ENCODE assay signal across 12 cellular contexts in the genomic region with DNA sequence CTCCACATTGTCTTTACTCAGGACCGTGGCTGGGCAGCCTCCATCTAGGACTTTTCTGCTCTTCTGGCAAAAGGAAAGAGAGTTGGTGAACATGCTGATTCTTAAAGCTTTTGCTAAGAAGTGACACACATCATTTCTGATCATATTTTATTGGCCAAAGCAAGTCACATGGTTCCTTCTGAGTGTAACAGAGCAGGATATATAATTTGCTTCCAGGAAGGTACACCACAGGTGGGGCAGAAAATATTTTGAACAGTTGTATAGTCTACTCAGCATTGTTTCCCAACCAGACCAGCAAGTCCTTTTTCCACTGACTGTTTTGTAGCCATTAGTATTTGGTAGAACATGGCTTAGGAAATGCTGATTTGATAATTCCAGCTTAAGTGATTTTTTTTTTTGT.
"Had no signal": no experiment of that assay in that cellular context is flagged by ENCODE, and none has a peak within 500 bp of the region (broad histone marks: within the 10 kb centered on the region; RNA-seq: fewer than 3 reads in every experiment).

No MANE protein-coding gene starts in this region.

- ATAC-seq: activated T-cell treated with anti-CD3 and anti-CD28 coated beads, Interleukin-2, amount 50 U/mL, for 4 hours; stimulated activated naive CD8-positive, alpha-beta T cell treated with anti-CD3 and anti-CD28 coated beads, Interleukin-15, amount 100 ng/mL, for 72 hours; upper lobe of right lung had no signal

- H3K27me3 Mint-ChIP-seq: activated B cell treated with CpG ODN at 0.5 μM for 24 hours; stimulated activated naive CD8-positive, alpha-beta T cell treated with anti-CD3 and anti-CD28 coated beads, Interleukin-15, amount 100 ng/mL, for 72 hours had no signal

- H3K9me3 Mint-ChIP-seq: activated B cell treated with CpG ODN at 0.5 μM for 24 hours had no signal

- H3K9me3 ChIP-seq: ovary, sigmoid colon, spleen, upper lobe of right lung had no signal

- H3K27me3 ChIP-seq: ovary, sigmoid colon, spleen, upper lobe of right lung had no signal

- DNase-seq: activated B cell treated with CpG ODN at 0.5 μM for 24 hours; activated gamma-delta T cell; activated T-cell treated with anti-CD3 and anti-CD28 coated beads, Interleukin-2, amount 50 U/mL, for 4 hours; caudate nucleus; islet precursor cell; midbrain; ovary; sigmoid colon; spleen; stimulated activated naive CD8-positive, alpha-beta T cell treated with anti-CD3 and anti-CD28 coated beads, Interleukin-15, amount 100 ng/mL, for 72 hours; upper lobe of right lung had no signal

- H3K27ac ChIP-seq: ovary, sigmoid colon, spleen, upper lobe of right lung had no signal

- H3K4me3 Mint-ChIP-seq: activated B cell treated with CpG ODN at 0.5 μM for 24 hours; activated T-cell treated with anti-CD3 and anti-CD28 coated beads, Interleukin-2, amount 50 U/mL, for 4 hours; stimulated activated naive CD8-positive, alpha-beta T cell treated with anti-CD3 and anti-CD28 coated beads, Interleukin-15, amount 100 ng/mL, for 72 hours had no signal

- H3K27ac Mint-ChIP-seq: activated B cell treated with CpG ODN at 0.5 μM for 24 hours; stimulated activated naive CD8-positive, alpha-beta T cell treated with anti-CD3 and anti-CD28 coated beads, Interleukin-15, amount 100 ng/mL, for 72 hours had no signal

- H3K36me3 ChIP-seq: ovary, upper lobe of right lung had no signal

- H3K4me1 ChIP-seq: sigmoid colon had no signal

- H3K4me3 ChIP-seq: lung, ovary, sigmoid colon, spleen, upper lobe of right lung had no signal
